In the genomic region with DNA sequence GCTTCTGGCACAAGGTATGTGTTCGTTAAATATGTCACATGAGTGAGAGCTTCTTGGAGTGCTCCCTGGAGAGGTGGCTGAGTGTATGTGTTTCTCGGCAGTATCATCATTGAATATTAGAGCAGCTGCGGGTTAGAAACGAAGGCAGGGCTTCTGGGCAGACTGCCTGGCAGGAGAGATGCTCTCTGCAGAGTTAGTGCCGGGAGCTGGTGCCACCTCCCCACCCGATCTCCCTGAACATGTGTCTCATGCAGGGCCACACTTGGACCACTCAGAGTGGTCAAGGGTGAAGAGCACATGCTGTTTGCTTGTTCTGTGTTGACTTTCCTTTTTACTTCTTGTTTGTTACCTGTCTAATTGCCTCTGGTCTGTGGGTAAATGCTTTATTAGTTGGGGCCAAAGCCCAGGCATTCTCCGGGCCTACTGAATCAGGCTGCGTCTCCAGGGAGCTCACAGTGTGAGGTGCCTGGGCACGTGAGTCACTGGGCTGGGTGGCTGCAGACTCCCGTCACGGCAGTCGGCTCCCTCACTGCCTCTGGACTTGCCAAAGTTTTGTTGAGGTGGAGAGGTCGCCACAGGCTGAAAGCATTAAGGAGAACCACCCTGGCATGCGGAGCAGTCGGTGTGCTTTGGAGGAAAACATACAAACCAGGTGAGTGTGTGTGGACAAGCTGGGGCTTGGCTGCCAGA, we compare ENCODE assay signal across 1 cellular context.
TF ChIP-seq lines count a peak whose summit lies in the region.

No MANE protein-coding gene starts in this region.

TF ChIP-seq in HepG2, 621 proteins besides CTCF, POLR2A, EP300 and RAD21 (continued from another document):
- TF ChIP-seq, protein P1, sequence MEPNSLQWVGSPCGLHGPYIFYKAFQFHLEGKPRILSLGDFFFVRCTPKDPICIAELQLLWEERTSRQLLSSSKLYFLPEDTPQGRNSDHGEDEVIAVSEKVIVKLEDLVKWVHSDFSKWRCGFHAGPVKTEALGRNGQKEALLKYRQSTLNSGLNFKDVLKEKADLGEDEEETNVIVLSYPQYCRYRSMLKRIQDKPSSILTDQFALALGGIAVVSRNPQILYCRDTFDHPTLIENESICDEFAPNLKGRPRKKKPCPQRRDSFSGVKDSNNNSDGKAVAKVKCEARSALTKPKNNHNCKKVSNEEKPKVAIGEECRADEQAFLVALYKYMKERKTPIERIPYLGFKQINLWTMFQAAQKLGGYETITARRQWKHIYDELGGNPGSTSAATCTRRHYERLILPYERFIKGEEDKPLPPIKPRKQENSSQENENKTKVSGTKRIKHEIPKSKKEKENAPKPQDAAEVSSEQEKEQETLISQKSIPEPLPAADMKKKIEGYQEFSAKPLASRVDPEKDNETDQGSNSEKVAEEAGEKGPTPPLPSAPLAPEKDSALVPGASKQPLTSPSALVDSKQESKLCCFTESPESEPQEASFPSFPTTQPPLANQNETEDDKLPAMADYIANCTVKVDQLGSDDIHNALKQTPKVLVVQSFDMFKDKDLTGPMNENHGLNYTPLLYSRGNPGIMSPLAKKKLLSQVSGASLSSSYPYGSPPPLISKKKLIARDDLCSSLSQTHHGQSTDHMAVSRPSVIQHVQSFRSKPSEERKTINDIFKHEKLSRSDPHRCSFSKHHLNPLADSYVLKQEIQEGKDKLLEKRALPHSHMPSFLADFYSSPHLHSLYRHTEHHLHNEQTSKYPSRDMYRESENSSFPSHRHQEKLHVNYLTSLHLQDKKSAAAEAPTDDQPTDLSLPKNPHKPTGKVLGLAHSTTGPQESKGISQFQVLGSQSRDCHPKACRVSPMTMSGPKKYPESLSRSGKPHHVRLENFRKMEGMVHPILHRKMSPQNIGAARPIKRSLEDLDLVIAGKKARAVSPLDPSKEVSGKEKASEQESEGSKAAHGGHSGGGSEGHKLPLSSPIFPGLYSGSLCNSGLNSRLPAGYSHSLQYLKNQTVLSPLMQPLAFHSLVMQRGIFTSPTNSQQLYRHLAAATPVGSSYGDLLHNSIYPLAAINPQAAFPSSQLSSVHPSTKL (CRISPR knock-in tag; IDR thresholded peaks at IDR 0.05) = no peak
- TF ChIP-seq PTBP1 (IDR thresholded peaks at IDR 0.05; ENCODE audit: low read depth, low read length, poor library complexity, severe bottlenecking) (no peak), HNF4G (IDR thresholded peaks at IDR 0.05; ENCODE audit: borderline replicate concordance, low read depth, low read length) (no peak), HNF4G (CRISPR knock-in tag; IDR thresholded peaks at IDR 0.05; ENCODE audit: borderline replicate concordance, low read depth) (no peak), MIXL1 (CRISPR knock-in tag; IDR thresholded peaks at IDR 0.05) (no peak), SP5 (CRISPR knock-in tag; IDR thresholded peaks at IDR 0.05; ENCODE audit: borderline replicate concordance, low read depth) (no peak)
TF ChIP-seq in HepG2: peak in this region for 0.
